ENCODE assay signal across 25 cellular contexts in the genomic region with DNA sequence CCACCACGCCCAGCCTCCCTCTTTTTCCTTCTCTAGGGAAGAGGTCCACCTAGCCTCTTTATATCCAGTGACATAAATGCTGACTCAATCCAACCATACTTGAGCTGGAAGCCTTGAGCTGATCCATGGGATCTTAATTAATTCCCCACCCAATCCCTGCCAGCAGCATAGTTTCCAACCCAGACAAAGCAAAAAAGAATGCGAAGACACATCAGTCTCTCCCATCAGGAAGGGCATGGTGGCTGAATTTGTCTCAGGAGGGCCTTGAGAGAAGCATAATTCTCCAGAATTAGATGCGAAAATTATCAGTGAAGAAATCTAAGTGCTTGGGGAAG. TPM values are rescaled to one million over a fixed set of nuclear protein-coding genes. Genes with fewer than 3 reads are reported as not detected.
DNase-seq lines count a peak whose midpoint lies in the region; ATAC-seq, FAIRE-seq and TF ChIP-seq lines count a peak whose summit lies in the region.
"Had no signal": no experiment of that assay in that cellular context is flagged by ENCODE, and none has a peak within 500 bp of the region (broad histone marks: within the 10 kb centered on the region; RNA-seq: fewer than 3 reads in every experiment).

No MANE protein-coding gene starts in this region.

- ATAC-seq in naive thymus-derived CD4-positive, alpha-beta T cell, result no peak
- ATAC-seq in HG03378 (IDR thresholded peaks at IDR 0.05; ENCODE audit: unreplicated experiment), result no peak
- ATAC-seq: left colon had no signal

- DNase-seq in GM03348 (ENCODE audit: low spot score) (peak; percentile 54), astrocyte (ENCODE audit: low read depth) (peak; percentile 14), KG1 (lab: John Stamatoyannopoulos, UW) (no peak), coronary artery (ENCODE audit: low spot score) (no peak), GM10266 (ENCODE audit: extremely low spot score) (no peak)
- no peak for DNase-seq in naive thymus-derived CD4-positive, alpha-beta T cell
- DNase-seq: activated gamma-delta T cell; activated T-cell treated with anti-CD3 and anti-CD28 coated beads, Interleukin-2, amount 50 U/mL, for 24 hours; amniotic stem cell; colonic mucosa; DMS53; effector memory CD4-positive, alpha-beta T cell; foreskin melanocyte; GDM1; HCEC 1CT; left colon; mammary epithelial cell; NCI-H1436; NCI-H2107; NCI-H748 treated with DMSO at 0.1 percent for 48 hours; nucleus accumbens had no signal

- intact Hi-C loops in naive thymus-derived CD4-positive, alpha-beta T cell (cut with micrococcal nuclease), result no loop called here

- H3K9me3 Mint-ChIP-seq in astrocyte (ENCODE audit: unreplicated experiment), result no peaks in the 10 kb centered on the region
- H3K9me3 Mint-ChIP-seq in naive thymus-derived CD4-positive, alpha-beta T cell, result no peaks in the 10 kb centered on the region
- H3K9me3 Mint-ChIP-seq: activated T-cell treated with anti-CD3 and anti-CD28 coated beads, Interleukin-2, amount 50 U/mL, for 24 hours; stimulated activated naive CD8-positive, alpha-beta T cell treated with anti-CD3 and anti-CD28 coated beads, Interleukin-15, Interleukin-2, amounts not matched to agents 100 ng/mL and 50 ng/mL, for 24 hours had no signal

- no peaks in the 10 kb centered on the region for H3K27me3 Mint-ChIP-seq in astrocyte (ENCODE audit: low read depth, unreplicated experiment)
- no peaks in the 10 kb centered on the region for H3K27me3 Mint-ChIP-seq in naive thymus-derived CD4-positive, alpha-beta T cell
- H3K27me3 Mint-ChIP-seq: activated T-cell treated with anti-CD3 and anti-CD28 coated beads, Interleukin-2, amount 50 U/mL, for 24 hours; stimulated activated naive CD8-positive, alpha-beta T cell treated with anti-CD3 and anti-CD28 coated beads, Interleukin-15, Interleukin-2, amounts not matched to agents 100 ng/mL and 50 ng/mL, for 24 hours had no signal

- H3K27me3 ChIP-seq in BLaER1 treated with 17β-estradiol and CSF1 and Interleukin-3, amounts not matched to agents 10 nM and 100 nM, result no peaks in the 10 kb centered on the region
- no peaks in the 10 kb centered on the region for H3K27me3 ChIP-seq in astrocyte (ENCODE audit: insufficient read depth, low read length)
- no peaks in the 10 kb centered on the region for H3K27me3 ChIP-seq in naive thymus-derived CD4-positive, alpha-beta T cell (ENCODE audit: control insufficient read depth in 2 of 2, insufficient read depth in 2 of 2, low read length in 2 of 2)
- H3K27me3 ChIP-seq: colonic mucosa had no signal

- POLR2A ChIA-PET in naive thymus-derived CD4-positive, alpha-beta T cell (lab: Charles Lee), result interaction anchor here (1.1 to 1.6 kb wide), 3 partner anchors 11 to 13 kb away, joined by 3 to 4 read pairs (median 3); no protein-coding TSS in a partner anchor

- no peak overlapping the region for H3K4me3 ChIP-seq in BLaER1 treated with 17β-estradiol and CSF1 and Interleukin-3, amounts not matched to agents 10 nM and 100 nM
- H3K4me3 ChIP-seq in astrocyte (ENCODE audit: insufficient read depth, low read depth, low read length) (no peak overlapping the region), coronary artery (no peak overlapping the region)
- H3K4me3 ChIP-seq in naive thymus-derived CD4-positive, alpha-beta T cell (ENCODE audit: low read length), result no peak overlapping the region
- H3K4me3 ChIP-seq: colonic mucosa had no signal

- H2AFZ ChIP-seq in astrocyte (ENCODE audit: low read depth, low read length), result no peak overlapping the region

- no peak overlapping the region for H3K4me3 Mint-ChIP-seq in astrocyte (ENCODE audit: unreplicated experiment)
- H3K4me3 Mint-ChIP-seq in naive thymus-derived CD4-positive, alpha-beta T cell, result peak overlapping the region in 7 of 10 donors; percentile 2 to 70 (median 22)
- H3K4me3 Mint-ChIP-seq: activated T-cell treated with anti-CD3 and anti-CD28 coated beads, Interleukin-2, amount 50 U/mL, for 24 hours; stimulated activated naive CD8-positive, alpha-beta T cell treated with anti-CD3 and anti-CD28 coated beads, Interleukin-15, Interleukin-2, amounts not matched to agents 100 ng/mL and 50 ng/mL, for 24 hours had no signal

- H3K4me1 Mint-ChIP-seq in astrocyte (ENCODE audit: low read depth, unreplicated experiment), result peaks cover 6% of the 10 kb centered on the region
- peaks cover 16 to 70% (median 52%) of the 10 kb centered on the region in 7 donors for H3K4me1 Mint-ChIP-seq in naive thymus-derived CD4-positive, alpha-beta T cell

- H3K27ac ChIP-seq in BLaER1 treated with 17β-estradiol and CSF1 and Interleukin-3, amounts not matched to agents 10 nM and 100 nM, result no peak overlapping the region; a peak in 1 of 22 replicates
- H3K27ac ChIP-seq in astrocyte (ENCODE audit: low read depth, low read length) (no peak overlapping the region), coronary artery (no peak overlapping the region)
- H3K27ac ChIP-seq in naive thymus-derived CD4-positive, alpha-beta T cell (ENCODE audit: low read depth, low read length), result no peak overlapping the region
- H3K27ac ChIP-seq: colonic mucosa had no signal

- H3K9ac ChIP-seq in BLaER1 treated with 17β-estradiol and CSF1 and Interleukin-3, amounts not matched to agents 10 nM and 100 nM, result no peak overlapping the region
- no peak overlapping the region for H3K9ac ChIP-seq in astrocyte (ENCODE audit: low read length)

- H3K79me2 ChIP-seq in astrocyte (ENCODE audit: insufficient read depth, low read length), result no peaks in the 10 kb centered on the region

- H3K4me1 ChIP-seq in BLaER1 treated with 17β-estradiol and CSF1 and Interleukin-3, amounts not matched to agents 10 nM and 100 nM, result peaks cover 28 to 63% (median 44%) of the 10 kb centered on the region in 10 experiments
- no peaks in the 10 kb centered on the region for H3K4me1 ChIP-seq in astrocyte (ENCODE audit: insufficient read depth, low read length)
- H3K4me1 ChIP-seq in naive thymus-derived CD4-positive, alpha-beta T cell (ENCODE audit: control insufficient read depth in 2 of 2, insufficient read depth in 2 of 2, low read length in 2 of 2), result peaks cover 0 to 28% of the 10 kb centered on the region in 2 donors
- H3K4me1 ChIP-seq: colonic mucosa had no signal

- H3K9me3 ChIP-seq in BLaER1 treated with 17β-estradiol and CSF1 and Interleukin-3, amounts not matched to agents 10 nM and 100 nM (replicated peaks in 1 of 11), result no peaks in the 10 kb centered on the region
- H3K9me3 ChIP-seq in astrocyte (ENCODE audit: insufficient read depth, low read depth, low read length), result no peaks in the 10 kb centered on the region
- H3K9me3 ChIP-seq in naive thymus-derived CD4-positive, alpha-beta T cell (ENCODE audit: control insufficient read depth in 2 of 3, low read length in 3 of 3), result no peaks in the 10 kb centered on the region
- H3K9me3 ChIP-seq: colonic mucosa had no signal

- H3K27ac Mint-ChIP-seq in astrocyte (ENCODE audit: unreplicated experiment), result no peak overlapping the region
- H3K27ac Mint-ChIP-seq in naive thymus-derived CD4-positive, alpha-beta T cell, result peak overlapping the region in 8 of 9 donors; percentile 47 to 90 (median 79)
- H3K27ac Mint-ChIP-seq: activated T-cell treated with anti-CD3 and anti-CD28 coated beads, Interleukin-2, amount 50 U/mL, for 24 hours; stimulated activated naive CD8-positive, alpha-beta T cell treated with anti-CD3 and anti-CD28 coated beads, Interleukin-15, Interleukin-2, amounts not matched to agents 100 ng/mL and 50 ng/mL, for 24 hours had no signal

- TF ChIP-seq CTCF in astrocyte (IDR thresholded peaks at IDR 0.05; ENCODE audit: insufficient read depth, low read depth, low read length), result no peak
- no peak for TF ChIP-seq CTCF in coronary artery (IDR thresholded peaks at IDR 0.05)
- TF ChIP-seq CTCF in GM10266 (IDR thresholded peaks at IDR 0.05; ENCODE audit: control insufficient read depth, insufficient read depth, low read depth, missing control alignments), result no peak

- no peaks in the 10 kb centered on the region for H4K20me1 ChIP-seq in BLaER1 treated with 17β-estradiol and CSF1 and Interleukin-3, amounts not matched to agents 10 nM and 100 nM
- no peaks in the 10 kb centered on the region for H4K20me1 ChIP-seq in astrocyte (ENCODE audit: insufficient read depth, low read length)

- H3K4me2 ChIP-seq in BLaER1 treated with 17β-estradiol and CSF1 and Interleukin-3, amounts not matched to agents 10 nM and 100 nM, result peak overlapping the region; percentile 8 to 54 (median 28); a peak in 17 of 22 replicates
- H3K4me2 ChIP-seq in astrocyte (ENCODE audit: low read length), result no peak overlapping the region

- no peak for FAIRE-seq in astrocyte (lab: Jason Lieb, UNC)
- FAIRE-seq: bronchial epithelial cell had no signal

- CTCF ChIA-PET in naive thymus-derived CD4-positive, alpha-beta T cell (lab: Charles Lee), result interaction anchor here (3.5 kb wide), 1 partner anchor 27 kb away, joined by 15 read pairs; no protein-coding TSS in a partner anchor

- peaks cover 7 to 37% (median 22%) of the 10 kb centered on the region in 11 experiments; a peak in 20 of 22 replicates for H3K36me3 ChIP-seq in BLaER1 treated with 17β-estradiol and CSF1 and Interleukin-3, amounts not matched to agents 10 nM and 100 nM
- no peaks in the 10 kb centered on the region for H3K36me3 ChIP-seq in astrocyte (ENCODE audit: insufficient read depth, low read length)
- H3K36me3 ChIP-seq in naive thymus-derived CD4-positive, alpha-beta T cell (ENCODE audit: control insufficient read depth in 2 of 3, insufficient read depth in 3 of 3, low read length in 3 of 3), result peaks cover 0 to 54% (median 19%) of the 10 kb centered on the region in 3 experiments
- H3K36me3 ChIP-seq: colonic mucosa had no signal

- H3K36me3 Mint-ChIP-seq in astrocyte (ENCODE audit: low read depth, unreplicated experiment), result no peaks in the 10 kb centered on the region
- peaks cover 15 to 48% (median 35%) of the 10 kb centered on the region in 5 donors for H3K36me3 Mint-ChIP-seq in naive thymus-derived CD4-positive, alpha-beta T cell

RNA-seq across cellular contexts. Expression of gene CASP10, which starts 22.5 kb away (rescaled TPM):
- total RNA-seq in astrocyte, result 0.43 and 1.2 TPM in 2 replicates
- 10 to 100 TPM; 29.0 to 49.8 (median 42.9) TPM for total RNA-seq in naive thymus-derived CD4-positive, alpha-beta T cell
- 10 to 100 TPM; 15.9 to 18.9 TPM for polyA plus RNA-seq in naive thymus-derived CD4-positive, alpha-beta T cell

RNA-seq across cellular contexts. Expression of gene CASP8, which starts 54.9 kb away (rescaled TPM):
- 14.4 and 16.4 TPM in 2 replicates for total RNA-seq in astrocyte
- total RNA-seq in naive thymus-derived CD4-positive, alpha-beta T cell, result 100 to 1,000 TPM in 3 of 5 experiments, 10 to 100 TPM in 2; 84.9 to 159 (median 150) TPM
- 10 to 100 TPM; 38.9 to 78.1 TPM for polyA plus RNA-seq in naive thymus-derived CD4-positive, alpha-beta T cell

Comparison
In these comparisons a context has a peak if more than half of its experiments do, and no peak if none do; other contexts are left out.
1. DNase-seq: peak in GM03348 (single experiment) and astrocyte (single experiment); none in naive thymus-derived CD4-positive, alpha-beta T cell (0 of 9), KG1 (single experiment), coronary artery (single experiment) and GM10266 (single experiment).
2. RNA of gene CASP10, which starts 22.5 kb away (total RNA-seq): 29.0 to 49.8 TPM in naive thymus-derived CD4-positive, alpha-beta T cell; 0.43 to 1.2 TPM in astrocyte; every median in the first group is over 10 times any median in the second.